13 cellular contexts compared by ENCODE assay signal in genomic region chr12:48881652-48882324, GRCh38. TPM values are rescaled to one million over a fixed set of nuclear protein-coding genes. Genes with fewer than 3 reads are reported as not detected.
DNase-seq lines count a peak whose midpoint lies in the region; ATAC-seq, FAIRE-seq and TF ChIP-seq lines count a peak whose summit lies in the region.
"Had no signal": no experiment of that assay in that cellular context is flagged by ENCODE, and none has a peak within 500 bp of the region (broad histone marks: within the 10 kb centered on the region; RNA-seq: fewer than 3 reads in every experiment).

No MANE protein-coding gene starts in this region.

- no peaks in the 10 kb centered on the region for H3K36me3 Mint-ChIP-seq in astrocyte (ENCODE audit: low read depth, unreplicated experiment)
- H3K36me3 Mint-ChIP-seq in activated naive CD8-positive, alpha-beta T cell treated with anti-CD3 and anti-CD28 coated beads, Interleukin-2, amount 50 U/mL, for 24 hours (ENCODE audit: low read depth), result no peaks in the 10 kb centered on the region
- H3K36me3 Mint-ChIP-seq: activated naive CD8-positive, alpha-beta T cell treated with anti-CD3 and anti-CD28 coated beads, Interleukin-2, amount 10 ng/mL, durations not matched to agents 7 days and 5 days had no signal

- H3K9me3 Mint-ChIP-seq in astrocyte (ENCODE audit: unreplicated experiment), result peaks cover 2% of the 10 kb centered on the region
- H3K9me3 Mint-ChIP-seq in activated naive CD8-positive, alpha-beta T cell treated with anti-CD3 and anti-CD28 coated beads, Interleukin-2, amount 50 U/mL, for 24 hours, result no peaks in the 10 kb centered on the region
- H3K9me3 Mint-ChIP-seq: activated naive CD8-positive, alpha-beta T cell treated with anti-CD3 and anti-CD28 coated beads, Interleukin-2, amount 10 ng/mL, durations not matched to agents 7 days and 5 days had no signal

- FAIRE-seq in astrocyte (lab: Jason Lieb, UNC), result no peak

- no peak for TF ChIP-seq POLR2A in gastroesophageal sphincter (IDR thresholded peaks at IDR 0.05)

- ATAC-seq in left lung (no peak), gastroesophageal sphincter (no peak)
- ATAC-seq in activated naive CD8-positive, alpha-beta T cell treated with anti-CD3 and anti-CD28 coated beads, Interleukin-2, amount 50 U/mL, for 24 hours, result no peak
- ATAC-seq: activated CD8-positive, alpha-beta T cell treated with anti-CD3 and anti-CD28 coated beads, Interleukin-2, amount 10 ng/mL, durations not matched to agents 7 days and 5 days had no signal

- 15 to 18% methylated on average over 10 of the region's 10 CpGs for whole genome bisulfite sequencing in GM23248 (ENCODE audit: low coverage in 1 of 2, low lambda C conversion rate in 2 of 2, missing lambda C conversion rate in 2 of 2), 2 experiments
- 60% methylated on average over 10 of the region's 10 CpGs for WGBS in smooth muscle cell (ENCODE audit: low lambda C conversion rate)
- 20 to 39% methylated on average over 1 to 10 of the region's 10 CpGs for WGBS in gastroesophageal sphincter (ENCODE audit: low coverage in 1 of 2), 2 donors

- intact Hi-C loops in left lung (cut with DNase I), result no loop called here

- H3K4me1 ChIP-seq in GM23248 (ENCODE audit: insufficient read depth) (no peaks in the 10 kb centered on the region), astrocyte (ENCODE audit: insufficient read depth, low read length) (peaks cover 23% of the 10 kb centered on the region), left lung (peaks cover 18 to 27% of the 10 kb centered on the region in 2 donors), smooth muscle cell (ENCODE audit: low read depth) (peaks cover 33% of the 10 kb centered on the region), gastroesophageal sphincter (peaks cover 0 to 19% (median 0%) of the 10 kb centered on the region in 3 donors)

- in situ Hi-C loops in GM23248 (cut with MboI), result no loop called here

- no peak overlapping the region for H3K27ac ChIP-seq in GM23248
- peak overlapping the region; percentile 55 for H3K27ac ChIP-seq in astrocyte (ENCODE audit: low read depth, low read length)
- H3K27ac ChIP-seq in left lung, result peak overlapping the region; percentile 60 to 78
- peak overlapping the region; percentile 40 for H3K27ac ChIP-seq in smooth muscle cell (ENCODE audit: low read depth)
- H3K27ac ChIP-seq in gastroesophageal sphincter, result peak overlapping the region in 2 of 4 donors; percentile 48 to 60

- no peak overlapping the region for H3K9ac ChIP-seq in GM23248
- peak overlapping the region; percentile 67 for H3K9ac ChIP-seq in astrocyte (ENCODE audit: low read length)
- peak overlapping the region; percentile 43 for H3K9ac ChIP-seq in smooth muscle cell (ENCODE audit: low read depth)

- no peak for TF ChIP-seq EP300 in gastroesophageal sphincter (IDR thresholded peaks at IDR 0.05)

- H3K4me3 ChIP-seq in GM23248, result peak overlapping the region; percentile 23; the same call in 1 of the 2 replicates
- peak overlapping the region; percentile 19 for H3K4me3 ChIP-seq in astrocyte (ENCODE audit: insufficient read depth, low read depth, low read length)
- H3K4me3 ChIP-seq in left lung, result peak overlapping the region in 1 of 2 donors; percentile 17
- peak overlapping the region; percentile 23 for H3K4me3 ChIP-seq in smooth muscle cell
- peak overlapping the region in 1 of 2 donors; percentile 24 for H3K4me3 ChIP-seq in gastroesophageal sphincter

- H3K9me2 ChIP-seq in GM23248 (ENCODE audit: insufficient read depth), result no peaks in the 10 kb centered on the region

- H3K36me3 ChIP-seq in GM23248 (ENCODE audit: low read depth) (no peaks in the 10 kb centered on the region), astrocyte (ENCODE audit: insufficient read depth, low read length) (no peaks in the 10 kb centered on the region), left lung (no peaks in the 10 kb centered on the region), smooth muscle cell (ENCODE audit: low read depth) (no peaks in the 10 kb centered on the region), gastroesophageal sphincter (no peaks in the 10 kb centered on the region)

- peaks cover 20% of the 10 kb centered on the region for H3K27me3 ChIP-seq in GM23248 (replicated peaks; ENCODE audit: insufficient read depth)
- peaks cover 15% of the 10 kb centered on the region for H3K27me3 ChIP-seq in astrocyte (ENCODE audit: insufficient read depth, low read length)
- H3K27me3 ChIP-seq in left lung, result peaks cover 0 to 14% of the 10 kb centered on the region in 2 donors
- H3K27me3 ChIP-seq in smooth muscle cell (ENCODE audit: low read depth), result no peaks in the 10 kb centered on the region
- peaks cover 39% of the 10 kb centered on the region for H3K27me3 ChIP-seq in gastroesophageal sphincter

- peaks cover 10% of the 10 kb centered on the region for H3K27me3 Mint-ChIP-seq in astrocyte (ENCODE audit: low read depth, unreplicated experiment)
- peaks cover 27% of the 10 kb centered on the region for H3K27me3 Mint-ChIP-seq in activated naive CD8-positive, alpha-beta T cell treated with anti-CD3 and anti-CD28 coated beads, Interleukin-2, amount 50 U/mL, for 24 hours

- DNase-seq in GM23248 (peak; percentile 30), astrocyte (ENCODE audit: low read depth) (no peak), left lung (no peak), smooth muscle cell (lab: John Stamatoyannopoulos, UW; ENCODE audit: unreplicated experiment) (no peak), anterior cingulate cortex (lab: John Stamatoyannopoulos, UW) (no peak), T1000 (lab: John Stamatoyannopoulos, UW) (no peak)
- no peak for DNase-seq in activated naive CD8-positive, alpha-beta T cell treated with anti-CD3 and anti-CD28 coated beads, Interleukin-2, amount 50 U/mL, for 24 hours
- DNase-seq: activated CD8-positive, alpha-beta T cell treated with anti-CD3 and anti-CD28 coated beads, Interleukin-2, amount 10 ng/mL, durations not matched to agents 7 days and 5 days; activated naive CD8-positive, alpha-beta T cell treated with anti-CD3 and anti-CD28 coated beads, Interleukin-2, amount 10 ng/mL, durations not matched to agents 7 days and 5 days; NCI-H1105 treated with DMSO at 0.1 percent for 48 hours; occipital lobe; stimulated activated CD4-positive, alpha-beta T cell treated with anti-CD3 and anti-CD28 coated beads, Interleukin-4, amount 100 ng/mL, for 24 hours had no signal

- no peaks in the 10 kb centered on the region for H3K9me3 ChIP-seq in GM23248 (ENCODE audit: low read depth)
- no peaks in the 10 kb centered on the region for H3K9me3 ChIP-seq in astrocyte (ENCODE audit: insufficient read depth, low read depth, low read length)
- no peaks in the 10 kb centered on the region for H3K9me3 ChIP-seq in left lung
- no peaks in the 10 kb centered on the region for H3K9me3 ChIP-seq in smooth muscle cell (replicated peaks; ENCODE audit: low read depth)
- H3K9me3 ChIP-seq in gastroesophageal sphincter, result no peaks in the 10 kb centered on the region

- H3K4me1 Mint-ChIP-seq in astrocyte (ENCODE audit: low read depth, unreplicated experiment), result peaks cover 25% of the 10 kb centered on the region
- peaks cover 7% of the 10 kb centered on the region for H3K4me1 Mint-ChIP-seq in activated naive CD8-positive, alpha-beta T cell treated with anti-CD3 and anti-CD28 coated beads, Interleukin-2, amount 50 U/mL, for 24 hours

- TF ChIP-seq CTCF in astrocyte (IDR thresholded peaks at IDR 0.05; ENCODE audit: insufficient read depth, low read depth, low read length), result no peak
- no peak for TF ChIP-seq CTCF in left lung (IDR thresholded peaks at IDR 0.05)
- no peak for TF ChIP-seq CTCF in smooth muscle cell (IDR thresholded peaks at IDR 0.05; ENCODE audit: borderline replicate concordance, insufficient read depth, poor library complexity, severe bottlenecking)
- no peak for TF ChIP-seq CTCF in gastroesophageal sphincter (IDR thresholded peaks at IDR 0.05)

- H2AFZ ChIP-seq in GM23248 (0 out of 2 replicates have a peak overlapping the region, but pooled peaks have one; percentile 35), astrocyte (ENCODE audit: low read depth, low read length) (peak overlapping the region; percentile 53), smooth muscle cell (ENCODE audit: low read depth) (peak overlapping the region; percentile 74)

- H3F3A ChIP-seq in GM23248 (ENCODE audit: insufficient read depth), result no peaks in the 10 kb centered on the region
- no peaks in the 10 kb centered on the region for H3F3A ChIP-seq in smooth muscle cell (ENCODE audit: low read depth)

- peak overlapping the region; percentile 93 for H3K27ac Mint-ChIP-seq in astrocyte (ENCODE audit: unreplicated experiment)
- H3K27ac Mint-ChIP-seq in activated naive CD8-positive, alpha-beta T cell treated with anti-CD3 and anti-CD28 coated beads, Interleukin-2, amount 50 U/mL, for 24 hours, result no peak overlapping the region
- H3K27ac Mint-ChIP-seq: activated CD8-positive, alpha-beta T cell treated with anti-CD3 and anti-CD28 coated beads, Interleukin-2, amount 10 ng/mL, durations not matched to agents 7 days and 5 days; activated naive CD8-positive, alpha-beta T cell treated with anti-CD3 and anti-CD28 coated beads, Interleukin-2, amount 10 ng/mL, durations not matched to agents 7 days and 5 days had no signal

- H3K4me2 ChIP-seq in GM23248 (ENCODE audit: unreplicated experiment) (peak overlapping the region; percentile 58), astrocyte (ENCODE audit: low read length) (peak overlapping the region; percentile 83), smooth muscle cell (peak overlapping the region; percentile 80)

- H3K4me3 Mint-ChIP-seq in astrocyte (ENCODE audit: unreplicated experiment), result peak overlapping the region; percentile 65
- H3K4me3 Mint-ChIP-seq in activated naive CD8-positive, alpha-beta T cell treated with anti-CD3 and anti-CD28 coated beads, Interleukin-2, amount 50 U/mL, for 24 hours, result no peak overlapping the region
- H3K4me3 Mint-ChIP-seq: activated CD8-positive, alpha-beta T cell treated with anti-CD3 and anti-CD28 coated beads, Interleukin-2, amount 10 ng/mL, durations not matched to agents 7 days and 5 days; activated naive CD8-positive, alpha-beta T cell treated with anti-CD3 and anti-CD28 coated beads, Interleukin-2, amount 10 ng/mL, durations not matched to agents 7 days and 5 days had no signal

- no peaks in the 10 kb centered on the region for H3K79me2 ChIP-seq in GM23248 (ENCODE audit: insufficient read depth)
- H3K79me2 ChIP-seq in astrocyte (ENCODE audit: insufficient read depth, low read length), result no peaks in the 10 kb centered on the region
- H3K79me2 ChIP-seq in smooth muscle cell (ENCODE audit: low read depth), result no peaks in the 10 kb centered on the region

- H4K20me1 ChIP-seq in GM23248 (ENCODE audit: insufficient read depth) (no peaks in the 10 kb centered on the region), astrocyte (ENCODE audit: insufficient read depth, low read length) (no peaks in the 10 kb centered on the region), smooth muscle cell (ENCODE audit: low read depth) (no peaks in the 10 kb centered on the region)

RNA-seq across cellular contexts. Expression of gene RND1, which starts 16.1 kb away (rescaled TPM):
- total RNA-seq in GM23248 (2014; rRNA removed; shearing (Covaris generic)), result 0.32 TPM in 1 of 2 replicates, not detected in the other
- polyA plus RNA-seq in GM23248 (2016; fragmentation: Nextera tagmentation; extraction: Ambion mirVana), result 0.13 TPM in 1 of 2 replicates, not detected in the other
- 2.2 and 2.4 TPM in 2 replicates for total RNA-seq in astrocyte
- total RNA-seq in left lung, result 10 to 100 TPM in 1 of 2 donors, 1 to 10 TPM in 1; 4.0 to 28.1 TPM
- 0.13 TPM in 1 of 2 replicates, not detected in the other for total RNA-seq in smooth muscle cell
- polyA plus RNA-seq in smooth muscle cell, result 0.50 and 1.6 TPM in 2 replicates
- 1 to 10 TPM in 1 of 4 donors, under 1 TPM in 1, not detected in 2; 0.19 to 1.9 TPM for total RNA-seq in gastroesophageal sphincter

RNA-seq across cellular contexts. Expression of gene DDX23, which starts 29.8 kb away (rescaled TPM):
- total RNA-seq in GM23248 (2014; rRNA removed; shearing (Covaris generic)), result 56.5 and 61.0 TPM in 2 replicates
- polyA plus RNA-seq in GM23248 (2016; fragmentation: Nextera tagmentation; extraction: Ambion mirVana) (32.1 and 34.2 TPM in 2 replicates), smooth muscle cell (41.6 and 44.9 TPM in 2 replicates)
- total RNA-seq in astrocyte (66.7 and 77.1 TPM in 2 replicates), left lung (10 to 100 TPM; 66.5 to 74.9 TPM), smooth muscle cell (51.7 and 68.9 TPM in 2 replicates), gastroesophageal sphincter (10 to 100 TPM; 66.8 to 85.8 (median 73.0) TPM)

RNA-seq across cellular contexts. Expression of gene FKBP11, which starts 43.5 kb away (rescaled TPM):
- total RNA-seq in GM23248 (2014; rRNA removed; shearing (Covaris generic)), result 17.4 and 28.1 TPM in 2 replicates
- polyA plus RNA-seq in GM23248 (2016; fragmentation: Nextera tagmentation; extraction: Ambion mirVana) (158 and 159 TPM in 2 replicates), smooth muscle cell (190 and 217 TPM in 2 replicates)
- total RNA-seq in astrocyte (47.4 and 51.2 TPM in 2 replicates), left lung (10 to 100 TPM; 51.6 to 87.4 TPM), smooth muscle cell (36.1 and 55.7 TPM in 2 replicates), gastroesophageal sphincter (1 to 10 TPM; 3.4 to 8.3 (median 7.1) TPM)
